ENCODE assay signal across 1 cellular context in the genomic region with DNA sequence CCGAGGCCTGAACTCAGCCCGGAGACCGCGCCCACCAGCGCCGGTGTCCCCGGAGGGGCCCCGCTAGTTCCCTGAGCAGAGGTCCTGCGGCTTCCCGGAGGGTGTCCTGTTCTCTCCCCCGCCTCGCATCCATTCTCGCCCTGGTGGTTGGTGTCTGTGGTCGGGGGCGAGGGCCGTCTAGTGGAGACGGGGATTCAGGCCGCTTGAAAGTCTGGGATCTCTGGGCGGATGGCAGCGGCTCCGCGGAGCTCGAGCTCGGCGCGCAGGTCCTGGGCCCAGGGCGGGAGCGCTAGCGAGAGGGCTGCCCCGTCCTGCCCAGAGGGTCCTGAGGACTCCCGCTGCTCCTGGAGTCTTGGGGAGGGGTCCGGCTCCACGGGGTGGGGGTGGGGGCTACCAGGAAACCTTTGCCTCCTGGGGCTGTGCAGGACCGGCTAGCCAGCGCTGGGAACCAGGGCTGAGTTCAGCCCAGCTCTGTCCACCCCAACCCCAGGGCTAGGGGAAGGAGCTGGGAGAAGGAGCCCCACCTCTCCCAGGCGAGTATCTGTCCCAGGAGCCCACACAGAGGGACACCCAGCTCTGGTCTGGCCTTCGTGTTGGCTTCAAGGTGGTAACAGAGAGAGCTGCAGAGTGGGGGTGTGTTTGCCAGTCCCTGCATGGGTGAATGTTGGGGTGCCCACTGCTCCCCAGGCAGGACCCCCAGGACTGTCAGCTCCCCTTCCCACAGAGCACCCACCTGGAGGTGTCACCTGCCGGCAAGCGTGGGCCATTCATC.
TF ChIP-seq lines count a peak whose summit lies in the region.

No MANE protein-coding gene starts in this region.

TF ChIP-seq in IMR-90, 13 proteins besides CTCF, POLR2A, EP300 and RAD21:
- no peak for TF ChIP-seq FOS (IDR thresholded peaks at IDR 0.05; ENCODE audit: low read depth, low read length)
- no peak for TF ChIP-seq MAZ (IDR thresholded peaks at IDR 0.05; ENCODE audit: borderline replicate concordance, low read depth, low read length)
- no peak for TF ChIP-seq NFE2L2 (IDR thresholded peaks at IDR 0.05; ENCODE audit: low read depth, low read length)
- TF ChIP-seq SMC3 (IDR thresholded peaks at IDR 0.05; ENCODE audit: low read depth, low read length) = no peak
- no peak for TF ChIP-seq CEBPB (IDR thresholded peaks at IDR 0.05; ENCODE audit: low read depth, low read length)
- TF ChIP-seq, protein P1, sequence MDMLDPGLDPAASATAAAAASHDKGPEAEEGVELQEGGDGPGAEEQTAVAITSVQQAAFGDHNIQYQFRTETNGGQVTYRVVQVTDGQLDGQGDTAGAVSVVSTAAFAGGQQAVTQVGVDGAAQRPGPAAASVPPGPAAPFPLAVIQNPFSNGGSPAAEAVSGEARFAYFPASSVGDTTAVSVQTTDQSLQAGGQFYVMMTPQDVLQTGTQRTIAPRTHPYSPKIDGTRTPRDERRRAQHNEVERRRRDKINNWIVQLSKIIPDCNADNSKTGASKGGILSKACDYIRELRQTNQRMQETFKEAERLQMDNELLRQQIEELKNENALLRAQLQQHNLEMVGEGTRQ (IDR thresholded peaks at IDR 0.05; ENCODE audit: low read depth, low read length) = no peak
- no peak for TF ChIP-seq CHD1 (IDR thresholded peaks at IDR 0.05; ENCODE audit: low read depth, low read length)
- TF ChIP-seq, protein P2, sequence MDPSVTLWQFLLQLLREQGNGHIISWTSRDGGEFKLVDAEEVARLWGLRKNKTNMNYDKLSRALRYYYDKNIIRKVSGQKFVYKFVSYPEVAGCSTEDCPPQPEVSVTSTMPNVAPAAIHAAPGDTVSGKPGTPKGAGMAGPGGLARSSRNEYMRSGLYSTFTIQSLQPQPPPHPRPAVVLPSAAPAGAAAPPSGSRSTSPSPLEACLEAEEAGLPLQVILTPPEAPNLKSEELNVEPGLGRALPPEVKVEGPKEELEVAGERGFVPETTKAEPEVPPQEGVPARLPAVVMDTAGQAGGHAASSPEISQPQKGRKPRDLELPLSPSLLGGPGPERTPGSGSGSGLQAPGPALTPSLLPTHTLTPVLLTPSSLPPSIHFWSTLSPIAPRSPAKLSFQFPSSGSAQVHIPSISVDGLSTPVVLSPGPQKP (IDR thresholded peaks at IDR 0.05; ENCODE audit: borderline replicate concordance, low read depth, low read length) = no peak
- TF ChIP-seq BHLHE40 (IDR thresholded peaks at IDR 0.05; ENCODE audit: low read depth, low read length) = no peak
- no peak for TF ChIP-seq RCOR1 (IDR thresholded peaks at IDR 0.05; ENCODE audit: insufficient replicate concordance, low read length)
- TF ChIP-seq MXI1 (IDR thresholded peaks at IDR 0.05; ENCODE audit: borderline replicate concordance, low read depth, low read length) = no peak
- TF ChIP-seq MAFK (IDR thresholded peaks at IDR 0.05; ENCODE audit: low read depth, low read length) = no peak
- TF ChIP-seq RFX5 (IDR thresholded peaks at IDR 0.05; ENCODE audit: low read depth, low read length) = no peak
